ENCODE assay signal across 8 cellular contexts in the genomic region with DNA sequence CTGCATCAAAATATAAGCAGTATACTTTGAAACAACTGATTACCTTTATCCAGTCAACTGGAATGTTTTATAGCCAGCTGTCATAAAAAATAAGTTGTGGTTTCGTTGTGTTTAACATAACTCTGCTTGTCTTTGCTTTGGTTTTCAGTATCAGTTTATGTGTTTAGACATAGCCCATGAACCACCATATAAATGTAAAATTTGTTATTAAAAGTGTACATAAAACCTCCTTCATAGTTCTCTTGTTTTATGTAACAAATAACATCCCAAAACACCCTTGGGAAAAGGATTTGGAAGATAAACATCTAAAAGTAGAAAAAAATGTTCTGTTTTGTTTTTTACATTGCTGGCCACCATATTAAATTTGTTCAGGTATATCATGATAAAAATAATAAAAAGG.
"Had no signal": no experiment of that assay in that cellular context is flagged by ENCODE, and none has a peak within 500 bp of the region (broad histone marks: within the 10 kb centered on the region; RNA-seq: fewer than 3 reads in every experiment).

No MANE protein-coding gene starts in this region.

- FAIRE-seq: G401.6, GM12878, GM12891, GM12892, GM18507, GM19239 had no signal

- ATAC-seq: GM12878 had no signal

- H3K4me3 ChIP-seq: GM12878 had no signal

- DNase-seq: GDM1, GF-D8 had no signal
